ENCODE assay signal across 9 cellular contexts in the genomic region with DNA sequence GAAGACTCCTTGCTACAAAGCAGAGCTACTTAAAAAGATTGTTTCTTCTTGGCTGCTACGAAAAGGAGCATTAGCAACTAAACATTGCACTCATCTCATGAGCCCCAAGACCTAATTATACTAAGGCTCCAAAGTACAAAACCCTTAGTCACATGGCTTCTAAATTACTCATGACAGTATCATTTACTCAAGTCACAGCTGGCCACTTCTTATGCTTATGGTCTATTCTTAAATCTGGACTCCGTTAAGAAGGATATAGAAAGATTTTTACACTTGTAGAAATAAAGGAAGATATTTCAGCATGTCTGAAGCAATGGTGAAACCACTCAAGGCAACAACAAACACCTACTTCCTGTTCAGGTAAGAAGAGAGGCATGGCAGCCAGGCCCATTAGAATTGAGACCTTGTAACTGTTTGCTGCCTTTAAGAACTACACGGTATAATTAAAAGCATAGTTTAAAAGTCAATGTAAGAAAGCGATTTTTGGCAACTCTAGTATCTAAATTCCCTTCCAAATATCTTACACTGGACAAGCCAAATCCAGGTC. TPM values are rescaled to one million over a fixed set of nuclear protein-coding genes. Genes with fewer than 3 reads are reported as not detected.
A peak's percentile ranks its signal among the peaks of the same experiment; 100 is the strongest.
DNase-seq lines count a peak whose midpoint lies in the region; ATAC-seq and TF ChIP-seq lines count a peak whose summit lies in the region.
"Had no signal": no experiment of that assay in that cellular context is flagged by ENCODE, and none has a peak within 500 bp of the region (broad histone marks: within the 10 kb centered on the region; RNA-seq: fewer than 3 reads in every experiment).

No MANE protein-coding gene starts in this region.

- H3K4me1 Mint-ChIP-seq in activated T-helper 17 cell treated with anti-CD3 and anti-CD28 coated beads, Interleukin-2, amount 50 U/mL, for 72 hours: peaks cover 74% of the 10 kb centered on the region
- H3K4me1 Mint-ChIP-seq in stimulated activated effector memory CD8-positive, alpha-beta T cell treated with anti-CD3 and anti-CD28 coated beads, Interleukin-12 subunit alpha, Interleukin-12 subunit beta, amount 100 ng/mL, for 72 hours: peaks cover 91% of the 10 kb centered on the region
- H3K4me1 Mint-ChIP-seq in mesothelial cell of epicardium: peaks cover 2% of the 10 kb centered on the region

- H3K9me3 Mint-ChIP-seq in activated T-helper 17 cell treated with anti-CD3 and anti-CD28 coated beads, Interleukin-2, amount 50 U/mL, for 72 hours: no peaks in the 10 kb centered on the region
- H3K9me3 Mint-ChIP-seq in stimulated activated effector memory CD8-positive, alpha-beta T cell treated with anti-CD3 and anti-CD28 coated beads, Interleukin-12 subunit alpha, Interleukin-12 subunit beta, amount 100 ng/mL, for 72 hours: peaks cover 2% of the 10 kb centered on the region
- peaks cover 4% of the 10 kb centered on the region for H3K9me3 Mint-ChIP-seq in mesothelial cell of epicardium

- H3K27me3 Mint-ChIP-seq in activated T-helper 17 cell treated with anti-CD3 and anti-CD28 coated beads, Interleukin-2, amount 50 U/mL, for 72 hours: no peaks in the 10 kb centered on the region
- no peaks in the 10 kb centered on the region for H3K27me3 Mint-ChIP-seq in mesothelial cell of epicardium (ENCODE audit: low read depth)

- peaks cover 87% of the 10 kb centered on the region for H3K36me3 Mint-ChIP-seq in activated T-helper 17 cell treated with anti-CD3 and anti-CD28 coated beads, Interleukin-2, amount 50 U/mL, for 72 hours (ENCODE audit: low read depth)
- peaks cover 92% of the 10 kb centered on the region for H3K36me3 Mint-ChIP-seq in stimulated activated effector memory CD8-positive, alpha-beta T cell treated with anti-CD3 and anti-CD28 coated beads, Interleukin-12 subunit alpha, Interleukin-12 subunit beta, amount 100 ng/mL, for 72 hours
- H3K36me3 Mint-ChIP-seq in mesothelial cell of epicardium: no peaks in the 10 kb centered on the region

- no peak for TF ChIP-seq CTCF in mesothelial cell of epicardium (IDR thresholded peaks at IDR 0.05; ENCODE audit: unreplicated experiment)

- peak; percentile 40 for ATAC-seq in HG02973 (IDR thresholded peaks at IDR 0.05; ENCODE audit: unreplicated experiment)
- peak; percentile 76 for ATAC-seq in activated T-helper 17 cell treated with anti-CD3 and anti-CD28 coated beads, Interleukin-2, amount 50 U/mL, for 72 hours (replicated peaks)
- peak; percentile 87 for ATAC-seq in stimulated activated effector memory CD8-positive, alpha-beta T cell treated with anti-CD3 and anti-CD28 coated beads, Interleukin-12 subunit alpha, Interleukin-12 subunit beta, amount 100 ng/mL, for 72 hours

- H3K4me3 Mint-ChIP-seq in activated T-helper 17 cell treated with anti-CD3 and anti-CD28 coated beads, Interleukin-2, amount 50 U/mL, for 72 hours: peak overlapping the region; percentile 90
- H3K4me3 Mint-ChIP-seq in stimulated activated effector memory CD8-positive, alpha-beta T cell treated with anti-CD3 and anti-CD28 coated beads, Interleukin-12 subunit alpha, Interleukin-12 subunit beta, amount 100 ng/mL, for 72 hours: peak overlapping the region; percentile 82
- H3K4me3 Mint-ChIP-seq in mesothelial cell of epicardium: no peak overlapping the region

- H3K27ac Mint-ChIP-seq in activated T-helper 17 cell treated with anti-CD3 and anti-CD28 coated beads, Interleukin-2, amount 50 U/mL, for 72 hours: peak overlapping the region; percentile 94
- peak overlapping the region; percentile 94 for H3K27ac Mint-ChIP-seq in stimulated activated effector memory CD8-positive, alpha-beta T cell treated with anti-CD3 and anti-CD28 coated beads, Interleukin-12 subunit alpha, Interleukin-12 subunit beta, amount 100 ng/mL, for 72 hours
- H3K27ac Mint-ChIP-seq in mesothelial cell of epicardium: no peak overlapping the region

- DNase-seq in NCI-H2171 treated with DMSO at 0.1 percent for 48 hours (lab: John Stamatoyannopoulos, UW) (peak; percentile 16), NCI-H2171 (lab: John Stamatoyannopoulos, UW) (no peak), COLO829 (ENCODE audit: low spot score) (no peak), mesothelial cell of epicardium (ENCODE audit: low spot score in 2 of 2, unreplicated experiment in 2 of 2) (no peak), GOT3 (lab: John Stamatoyannopoulos, UW) (no peak)
- DNase-seq in stimulated activated effector memory CD8-positive, alpha-beta T cell treated with anti-CD3 and anti-CD28 coated beads, Interleukin-12 subunit alpha, Interleukin-12 subunit beta, amount 100 ng/mL, for 72 hours (ENCODE audit: low spot score in 2 of 2): no peak

RNA-seq across cellular contexts. Expression of gene ANKRD44, which starts 12.7 kb away (rescaled TPM):
- total RNA-seq in activated T-helper 17 cell treated with anti-CD3 and anti-CD28 coated beads, Interleukin-2, amount 50 U/mL, for 72 hours: 100 to 1,000 TPM; 131 to 154 TPM
- total RNA-seq in mesothelial cell of epicardium: 7.7 to 10.8 TPM (median 10.4 TPM) in 3 replicates
- total RNA-seq: G401 had no signal

Comparison
In these comparisons a context has a peak if more than half of its experiments do, and no peak if none do; other contexts are left out.
1. RNA of gene ANKRD44, which starts 12.7 kb away (total RNA-seq): 131 to 154 TPM in activated T-helper 17 cell treated with anti-CD3 and anti-CD28 coated beads, Interleukin-2, amount 50 U/mL, for 72 hours; 7.7 to 10.8 TPM in mesothelial cell of epicardium; every median in the first group is over 10 times any median in the second.
2. Peak in every context shown above with its lines, with median percentiles within 50 percentile points of each other: ATAC-seq.